Comparison of ENCODE assay signal across 21 cellular contexts in genomic region chr19:55611300-55611982, GRCh38. TPM values are rescaled to one million over a fixed set of nuclear protein-coding genes. Genes with fewer than 3 reads are reported as not detected.
DNase-seq lines count a peak whose midpoint lies in the region; ATAC-seq and TF ChIP-seq lines count a peak whose summit lies in the region.
"Had no signal": no experiment of that assay in that cellular context is flagged by ENCODE, and none has a peak within 500 bp of the region (broad histone marks: within the 10 kb centered on the region; RNA-seq: fewer than 3 reads in every experiment).

No MANE protein-coding gene starts in this region.

- no peak for TF ChIP-seq EP300 in tibial nerve (IDR thresholded peaks at IDR 0.05)

- H3K4me2 ChIP-seq in IMR-90 (ENCODE audit: low read depth, low read length) (no peak overlapping the region), osteoblast (ENCODE audit: insufficient read depth, low read length) (no peak overlapping the region)
- H3K4me2 ChIP-seq: PC-9 had no signal

- ATAC-seq in CD4-positive, alpha-beta T cell (ENCODE audit: poor library complexity): no peak
- ATAC-seq in IMR-90 (ENCODE audit: low read depth) (no peak), heart left ventricle (peak; percentile 74 to 89 (median 82)), HG02571 (IDR thresholded peaks at IDR 0.05; ENCODE audit: unreplicated experiment) (no peak), HG02885 (IDR thresholded peaks at IDR 0.05; ENCODE audit: poor library complexity, unreplicated experiment) (no peak)

- dilution Hi-C loops in IMR-90 (cut with HindIII; ENCODE audit: low sequenced_read_pairs, unreplicated experiment): no loop called here

- 89% methylated on average over 5 of the region's 15 CpGs; no CpG with 5 or more reads in 1 of the 2 experiments for WGBS in IMR-90 (ENCODE audit: extremely low coverage in 2 of 2, insufficient read length in 1 of 2), 2 experiments
- 53 to 55% (median 53%) methylated on average over 15 of the region's 15 CpGs for WGBS in heart left ventricle, 4 donors
- WGBS in tibial nerve, 2 donors: 77 to 81% methylated on average over 14 to 15 of the region's 15 CpGs

- no peak overlapping the region for H3K14ac ChIP-seq in IMR-90 (replicated peaks; ENCODE audit: low read depth, low read length)

- no peak overlapping the region for H3K18ac ChIP-seq in IMR-90 (ENCODE audit: low read depth, low read length)

- H4K5ac ChIP-seq in IMR-90 (ENCODE audit: low read depth, low read length): no peak overlapping the region

- H3K79me2 ChIP-seq in osteoblast (ENCODE audit: insufficient read depth, low read length): peaks cover 59% of the 10 kb centered on the region

- H4K20me1 ChIP-seq in IMR-90 (ENCODE audit: insufficient read depth, low read length): peaks cover 33% of the 10 kb centered on the region
- peaks cover 31% of the 10 kb centered on the region for H4K20me1 ChIP-seq in osteoblast (ENCODE audit: insufficient read depth, low read length)

- no peak overlapping the region for H3K4me3 Mint-ChIP-seq in CD4-positive, alpha-beta T cell

- peaks cover 39% of the 10 kb centered on the region for H3K36me3 ChIP-seq in IMR-90 (ENCODE audit: control insufficient read depth, insufficient read depth, low read length)
- H3K36me3 ChIP-seq in heart left ventricle: peaks cover 0 to 46% (median 29%) of the 10 kb centered on the region in 9 donors
- peaks cover 15% of the 10 kb centered on the region for H3K36me3 ChIP-seq in osteoblast (ENCODE audit: insufficient read depth, low read length)
- H3K36me3 ChIP-seq in tibial nerve: peaks cover 0 to 61% (median 6%) of the 10 kb centered on the region in 3 donors

- no peak overlapping the region for H2BK120ac ChIP-seq in IMR-90 (ENCODE audit: low read depth, low read length)

- H3K4me1 ChIP-seq in IMR-90 (ENCODE audit: control insufficient read depth, insufficient read depth, low read length) (peaks cover 4% of the 10 kb centered on the region; the same call in 1 of the 2 replicates), heart left ventricle (peaks cover 0 to 50% (median 31%) of the 10 kb centered on the region in 12 donors), osteoblast (ENCODE audit: insufficient read depth, low read length) (peaks cover 6% of the 10 kb centered on the region), tibial nerve (peaks cover 0 to 42% (median 4%) of the 10 kb centered on the region in 4 donors)
- H3K4me1 ChIP-seq: SJCRH30 had no signal

- no peaks in the 10 kb centered on the region for H3K9me3 Mint-ChIP-seq in CD4-positive, alpha-beta T cell

- no peak overlapping the region for H2BK15ac ChIP-seq in IMR-90 (ENCODE audit: low read depth, low read length)

- no peaks in the 10 kb centered on the region for H3K9me3 ChIP-seq in CD4-positive, alpha-beta T cell (ENCODE audit: control insufficient read depth, low read length)
- H3K9me3 ChIP-seq in IMR-90 (ENCODE audit: control insufficient read depth, insufficient read depth, low read length) (peaks cover 5% of the 10 kb centered on the region; the same call in 1 of the 2 replicates), heart left ventricle (no peaks in the 10 kb centered on the region), osteoblast (ENCODE audit: low read depth, low read length) (peaks cover 6% of the 10 kb centered on the region), tibial nerve (no peaks in the 10 kb centered on the region)
- H3K9me3 ChIP-seq: adrenal gland, SJCRH30, tibial artery had no signal

- no peak overlapping the region for H3K4me3 ChIP-seq in IMR-90 (ENCODE audit: insufficient read depth, low read depth, low read length)
- peak overlapping the region in 3 of 12 donors; percentile 4 to 24 (median 18) for H3K4me3 ChIP-seq in heart left ventricle
- no peak overlapping the region for H3K4me3 ChIP-seq in osteoblast (ENCODE audit: insufficient read depth, low read length)
- H3K4me3 ChIP-seq in tibial nerve: no peak overlapping the region
- H3K4me3 ChIP-seq: adrenal gland, PC-9, SJCRH30, tibial artery had no signal

- no peak overlapping the region for H4K91ac ChIP-seq in IMR-90 (ENCODE audit: insufficient read depth, low read depth, low read length)

- no peak for DNase-seq in CD4-positive, alpha-beta T cell
- DNase-seq in IMR-90 (no peak), heart left ventricle (peak in 1 of 5 donors; percentile 53), osteoblast (ENCODE audit: insufficient read length, low spot score, missing footprints) (peak; percentile 67), tibial nerve (ENCODE audit: low spot score in 2 of 2) (no peak)
- DNase-seq: activated CD4-positive, CD25-positive, alpha-beta regulatory T cell; activated effector memory CD4-positive, alpha-beta T cell treated with Interleukin-2 at 50 U/mL for 16 hours; COR-L47; DND-41; GOT3; head of caudate nucleus; NCI-H187 treated with DMSO at 0.1 percent for 48 hours; NCI-H226; occipital lobe; SJCRH30; stimulated activated CD4-positive, alpha-beta T cell treated with anti-CD3 and anti-CD28 coated beads, Interleukin-15, amount 100 ng/mL, for 24 hours; tibial artery had no signal

- in situ Hi-C loops in IMR-90 (cut with MboI; ENCODE audit: low sequenced_read_pairs): no loop called here

- no peak overlapping the region for H2BK20ac ChIP-seq in IMR-90 (ENCODE audit: low read depth, low read length)

- POLR2A ChIA-PET in CD4-positive, alpha-beta T cell (lab: Charles Lee): no interaction called here
- POLR2A ChIA-PET in IMR-90 (lab: Charles Lee; ENCODE audit: unreplicated experiment): no interaction called here

- H3K27me3 ChIP-seq in CD4-positive, alpha-beta T cell (ENCODE audit: control insufficient read depth, insufficient read depth, low read length): no peaks in the 10 kb centered on the region
- no peaks in the 10 kb centered on the region for H3K27me3 ChIP-seq in IMR-90 (ENCODE audit: control insufficient read depth, insufficient read depth, low read length)
- H3K27me3 ChIP-seq in heart left ventricle: no peaks in the 10 kb centered on the region
- no peaks in the 10 kb centered on the region for H3K27me3 ChIP-seq in osteoblast (ENCODE audit: insufficient read depth, low read length)
- H3K27me3 ChIP-seq in tibial nerve: no peaks in the 10 kb centered on the region
- H3K27me3 ChIP-seq: adrenal gland, SJCRH30, tibial artery had no signal

- H3K56ac ChIP-seq in IMR-90 (ENCODE audit: extremely low read depth, insufficient read depth, low read length): no peak overlapping the region

- no peak overlapping the region for H3K9ac ChIP-seq in IMR-90 (ENCODE audit: low read depth, low read length)

- no peak overlapping the region for H3K4ac ChIP-seq in IMR-90 (ENCODE audit: low read depth, low read length)

- no peak overlapping the region for H4K8ac ChIP-seq in IMR-90 (ENCODE audit: low read depth in 2 of 2, low read length in 2 of 2)

- intact Hi-C loops in CD4-positive, alpha-beta T cell (cut with DNase I, micrococcal nuclease): no loop called here
- intact Hi-C loops in IMR-90 (cut with micrococcal nuclease): no loop called here
- intact Hi-C loops in heart left ventricle (cut with DNase I): no loop called here

- peak overlapping the region; percentile 47 for H3K27ac Mint-ChIP-seq in CD4-positive, alpha-beta T cell

- peaks cover 52% of the 10 kb centered on the region for H3K4me1 Mint-ChIP-seq in CD4-positive, alpha-beta T cell (ENCODE audit: low read depth)

- no peak overlapping the region for H3K23ac ChIP-seq in IMR-90 (ENCODE audit: low read depth, low read length)

- BruUV-seq in IMR-90 (replicated peaks; lab: Mats Ljungman, UMichigan): no TSS peak

- no peak overlapping the region for H3K27ac ChIP-seq in CD4-positive, alpha-beta T cell (ENCODE audit: low read depth, low read length)
- H3K27ac ChIP-seq in IMR-90 (ENCODE audit: insufficient read depth, low read length) (no peak overlapping the region), heart left ventricle (peak overlapping the region; percentile 38 to 93 (median 77)), osteoblast (ENCODE audit: low read depth, low read length) (no peak overlapping the region), tibial nerve (no peak overlapping the region)
- H3K27ac ChIP-seq: PC-9, SJCRH30, tibial artery had no signal

- CTCF ChIA-PET in CD4-positive, alpha-beta T cell (lab: Charles Lee): interaction anchor here (0.7 kb wide), 1 partner anchor 20 kb away, joined by 3 read pairs; no protein-coding TSS in a partner anchor
- CTCF ChIA-PET in IMR-90 (lab: Yijun Ruan, JAX): interaction anchor here (0.5 to 0.6 kb wide), 2 partner anchors 96 to 121 kb away, joined by 3 to 7 read pairs; no protein-coding TSS in a partner anchor

- no peak for TF ChIP-seq CTCF in CD4-positive, alpha-beta T cell (IDR thresholded peaks at IDR 0.05)
- TF ChIP-seq CTCF in IMR-90 (conservative IDR thresholded peaks at IDR 0.05; ENCODE audit: low read depth, low read length) (no peak), heart left ventricle (IDR thresholded peaks at IDR 0.05) (no peak), osteoblast (IDR thresholded peaks at IDR 0.05; ENCODE audit: extremely low read depth, low read depth, low read length) (no peak), tibial nerve (IDR thresholded peaks at IDR 0.05) (no peak)

- H3K36me3 Mint-ChIP-seq in CD4-positive, alpha-beta T cell (ENCODE audit: low read depth): peaks cover 61% of the 10 kb centered on the region

- H2BK5ac ChIP-seq in IMR-90 (ENCODE audit: low read depth, low read length, poor library complexity, severe bottlenecking): no peak overlapping the region

- H3K9me1 ChIP-seq in IMR-90 (ENCODE audit: insufficient read depth, low read length): peaks cover 9% of the 10 kb centered on the region; the same call in 1 of the 2 replicates

- H2AK9ac ChIP-seq in IMR-90 (replicated peaks; ENCODE audit: low read depth, low read length, poor library complexity): peak overlapping the region; percentile 55

- H2AFZ ChIP-seq in IMR-90 (replicated peaks; ENCODE audit: low read length, poor library complexity): no peak overlapping the region
- H2AFZ ChIP-seq in osteoblast (ENCODE audit: low read length): no peak overlapping the region
- H2AFZ ChIP-seq: PC-9 had no signal

- no peaks in the 10 kb centered on the region for H3K27me3 Mint-ChIP-seq in CD4-positive, alpha-beta T cell

- peaks cover 44 to 67% of the 10 kb centered on the region in 2 experiments for H3K79me1 ChIP-seq in IMR-90 (ENCODE audit: low read depth in 1 of 2, low read length in 2 of 2)

- TF ChIP-seq RAD21 in IMR-90 (IDR thresholded peaks at IDR 0.05; ENCODE audit: low read length): no peak

- no peak overlapping the region for H2AK5ac ChIP-seq in IMR-90 (ENCODE audit: low read depth, low read length)

- TF ChIP-seq POLR2A in IMR-90 (IDR thresholded peaks at IDR 0.05; ENCODE audit: low read depth, low read length): no peak
- TF ChIP-seq POLR2A in heart left ventricle (IDR thresholded peaks at IDR 0.05): no peak
- no peak for TF ChIP-seq POLR2A in tibial nerve (IDR thresholded peaks at IDR 0.05)

RNA-seq across cellular contexts. Expression of gene ZNF865, which starts 6.0 kb away (rescaled TPM):
- 10 to 100 TPM; 12.0 to 12.9 TPM for total RNA-seq in CD4-positive, alpha-beta T cell
- under 0.01 TPM in 2 replicates for total RNA-seq in IMR-90 (2012; rRNA removed)
- polyA plus RNA-seq in IMR-90 (2012; rRNA removed): 4.6 and 6.3 TPM in 2 replicates
- polyA plus RNA-seq in IMR-90 (2012; cell fraction: cytosol; rRNA removed): 4.5 and 9.2 TPM in 2 replicates
- 7.6 and 24.5 TPM in 2 replicates for polyA plus RNA-seq in IMR-90 (2012; cell fraction: nucleus; rRNA removed; ENCODE audit: low replicate concordance)
- 10 to 100 TPM; 11.4 to 19.1 (median 14.2) TPM for total RNA-seq in heart left ventricle
- 10 to 100 TPM; 12.0 to 24.3 TPM for polyA plus RNA-seq in heart left ventricle
- total RNA-seq in osteoblast: 1.4 and 1.5 TPM in 2 replicates
- total RNA-seq in tibial nerve: 10 to 100 TPM in 3 of 4 donors, 1 to 10 TPM in 1; 8.8 to 15.0 (median 12.7) TPM

RNA-seq across cellular contexts. Expression of gene ZNF524, which starts 11.4 kb away (rescaled TPM):
- 10 to 100 TPM in 1 of 2 experiments, 1 to 10 TPM in 1; 9.6 to 10.3 TPM for total RNA-seq in CD4-positive, alpha-beta T cell
- 2.3 and 2.8 TPM in 2 replicates for total RNA-seq in IMR-90 (2012; rRNA removed)
- polyA plus RNA-seq in IMR-90 (2012; rRNA removed): 6.6 and 8.0 TPM in 2 replicates
- polyA plus RNA-seq in IMR-90 (2012; cell fraction: cytosol; rRNA removed): 6.2 and 14.1 TPM in 2 replicates
- polyA plus RNA-seq in IMR-90 (2012; cell fraction: nucleus; rRNA removed; ENCODE audit: low replicate concordance): 4.0 and 9.8 TPM in 2 replicates
- 10 to 100 TPM; 11.0 to 34.7 (median 16.5) TPM for total RNA-seq in heart left ventricle
- 10 to 100 TPM; 30.6 to 33.9 TPM for polyA plus RNA-seq in heart left ventricle
- total RNA-seq in osteoblast: 11.2 TPM in 2 replicates
- total RNA-seq in tibial nerve: 10 to 100 TPM; 23.1 to 35.0 (median 27.0) TPM

RNA-seq across cellular contexts. Expression of gene FIZ1, which starts 12.1 kb away (rescaled TPM):
- total RNA-seq in CD4-positive, alpha-beta T cell: 1 to 10 TPM; 5.5 to 7.3 TPM
- total RNA-seq in IMR-90 (2012; rRNA removed): 0.83 and 1.3 TPM in 2 replicates
- polyA plus RNA-seq in IMR-90 (2012; rRNA removed): 5.5 and 5.9 TPM in 2 replicates
- polyA plus RNA-seq in IMR-90 (2012; cell fraction: cytosol; rRNA removed): 3.6 and 5.0 TPM in 2 replicates
- 12.9 and 19.2 TPM in 2 replicates for polyA plus RNA-seq in IMR-90 (2012; cell fraction: nucleus; rRNA removed; ENCODE audit: low replicate concordance)
- total RNA-seq in heart left ventricle: 10 to 100 TPM; 11.2 to 15.4 (median 12.9) TPM
- polyA plus RNA-seq in heart left ventricle: 10 to 100 TPM in 1 of 2 donors, 1 to 10 TPM in 1; 10.0 to 16.7 TPM
- total RNA-seq in osteoblast: 2.9 and 3.6 TPM in 2 replicates
- total RNA-seq in tibial nerve: 10 to 100 TPM in 1 of 4 donors, 1 to 10 TPM in 3; 4.8 to 11.7 (median 7.9) TPM

RNA-seq across cellular contexts. Expression of gene ZNF784, which starts 12.9 kb away (rescaled TPM):
- 10 to 100 TPM; 11.2 to 11.8 TPM for total RNA-seq in CD4-positive, alpha-beta T cell
- total RNA-seq in IMR-90 (2012; rRNA removed): 2.5 TPM in 2 replicates
- 3.7 and 4.1 TPM in 2 replicates for polyA plus RNA-seq in IMR-90 (2012; rRNA removed)
- 3.2 and 4.1 TPM in 2 replicates for polyA plus RNA-seq in IMR-90 (2012; cell fraction: cytosol; rRNA removed)
- 9.5 and 20.0 TPM in 2 replicates for polyA plus RNA-seq in IMR-90 (2012; cell fraction: nucleus; rRNA removed; ENCODE audit: low replicate concordance)
- 10 to 100 TPM in 4 of 9 donors, 1 to 10 TPM in 5; 6.7 to 15.8 (median 9.2) TPM for total RNA-seq in heart left ventricle
- 10 to 100 TPM in 1 of 2 donors, 1 to 10 TPM in 1; 8.5 to 10.4 TPM for polyA plus RNA-seq in heart left ventricle
- total RNA-seq in osteoblast: 6.5 and 8.7 TPM in 2 replicates
- total RNA-seq in tibial nerve: 1 to 10 TPM; 1.5 to 6.9 (median 1.9) TPM

RNA-seq across cellular contexts. Expression of gene ZNF580, which starts 29.4 kb away (rescaled TPM):
- 10 to 100 TPM; 45.2 to 46.6 TPM for total RNA-seq in CD4-positive, alpha-beta T cell
- 1.4 and 1.7 TPM in 2 replicates for total RNA-seq in IMR-90 (2012; rRNA removed)
- polyA plus RNA-seq in IMR-90 (2012; rRNA removed): 36.9 and 44.4 TPM in 2 replicates
- polyA plus RNA-seq in IMR-90 (2012; cell fraction: cytosol; rRNA removed): 31.7 and 69.6 TPM in 2 replicates
- 74.8 and 129 TPM in 2 replicates for polyA plus RNA-seq in IMR-90 (2012; cell fraction: nucleus; rRNA removed; ENCODE audit: low replicate concordance)
- 10 to 100 TPM; 17.0 to 41.5 (median 21.2) TPM for total RNA-seq in heart left ventricle
- 10 to 100 TPM in 1 of 2 donors, 1 to 10 TPM in 1; 8.2 to 18.4 TPM for polyA plus RNA-seq in heart left ventricle
- total RNA-seq in osteoblast: 6.5 and 8.3 TPM in 2 replicates
- 10 to 100 TPM; 24.1 to 67.5 (median 35.0) TPM for total RNA-seq in tibial nerve

Comparison
In these comparisons a context has a peak if more than half of its experiments do, and no peak if none do; other contexts are left out.
1. ATAC-seq: peak in heart left ventricle (4 of 4); none in CD4-positive, alpha-beta T cell (single experiment), IMR-90 (single experiment), HG02571 (single experiment) and HG02885 (single experiment).
2. H3K27ac ChIP-seq: peak in heart left ventricle (12 of 12); none in CD4-positive, alpha-beta T cell (single experiment), IMR-90 (single experiment), osteoblast (single experiment) and tibial nerve (0 of 4).